Comparison of ENCODE assay signal across 9 cellular contexts in genomic region chr22:22111267-22111751, GRCh38.
A peak's percentile ranks its signal among the peaks of the same experiment; 100 is the strongest.
DNase-seq lines count a peak whose midpoint lies in the region; ATAC-seq, FAIRE-seq and TF ChIP-seq lines count a peak whose summit lies in the region.
"Had no signal": no experiment of that assay in that cellular context is flagged by ENCODE, and none has a peak within 500 bp of the region (broad histone marks: within the 10 kb centered on the region; RNA-seq: fewer than 3 reads in every experiment).

No MANE protein-coding gene starts in this region.

- H3K9ac ChIP-seq in astrocyte (ENCODE audit: low read length) = peak overlapping the region; percentile 46

- H2AFZ ChIP-seq in astrocyte (ENCODE audit: low read depth, low read length) = peak overlapping the region; percentile 33
- H2AFZ ChIP-seq: PC-9 had no signal

- H3K27me3 Mint-ChIP-seq in astrocyte (ENCODE audit: low read depth, unreplicated experiment) = peaks cover 8% of the 10 kb centered on the region

- H3K9me3 ChIP-seq in astrocyte (ENCODE audit: insufficient read depth, low read depth, low read length) = no peaks in the 10 kb centered on the region
- no peaks in the 10 kb centered on the region for H3K9me3 ChIP-seq in small intestine (ENCODE audit: control insufficient read depth, low read depth)

- H3K79me2 ChIP-seq in astrocyte (ENCODE audit: insufficient read depth, low read length) = no peaks in the 10 kb centered on the region

- no peaks in the 10 kb centered on the region for H4K20me1 ChIP-seq in astrocyte (ENCODE audit: insufficient read depth, low read length)

- H3K4me1 Mint-ChIP-seq in astrocyte (ENCODE audit: low read depth, unreplicated experiment) = peaks cover 19% of the 10 kb centered on the region

- no peaks in the 10 kb centered on the region for H3K9me3 Mint-ChIP-seq in astrocyte (ENCODE audit: unreplicated experiment)

- H3K4me3 ChIP-seq in astrocyte (ENCODE audit: insufficient read depth, low read depth, low read length) = no peak overlapping the region
- no peak overlapping the region for H3K4me3 ChIP-seq in small intestine (ENCODE audit: low read depth in 1 of 2, low read length in 2 of 2)
- H3K4me3 ChIP-seq: PC-9 had no signal

- ATAC-seq in GM19438 (IDR thresholded peaks at IDR 0.05; ENCODE audit: low read depth, unreplicated experiment) = peak; percentile 56
- peak; percentile 40 for ATAC-seq in HG03439 (IDR thresholded peaks at IDR 0.05; ENCODE audit: unreplicated experiment)

- peak; percentile 7 for DNase-seq in DMS53 treated with DMSO at 0.1 percent for 48 hours (lab: John Stamatoyannopoulos, UW; ENCODE audit: unreplicated experiment)
- DNase-seq in astrocyte (ENCODE audit: low read depth) = peak; percentile 87
- peak; percentile 24 to 37 for DNase-seq in stimulated activated CD4-positive, alpha-beta T cell treated with anti-CD3 and anti-CD28 coated beads, Interleukin-2, amount 100 ng/mL, for 48 hours
- no peak for DNase-seq in small intestine
- no peak for DNase-seq in DMS79 treated with DMSO at 0.1 percent for 48 hours (lab: John Stamatoyannopoulos, UW)
- DNase-seq in NCI-H524 (lab: John Stamatoyannopoulos, UW) = no peak

- H3K27ac Mint-ChIP-seq in astrocyte (ENCODE audit: unreplicated experiment) = peak overlapping the region; percentile 96

- H3K27me3 ChIP-seq in astrocyte (ENCODE audit: insufficient read depth, low read length) = peaks cover 3% of the 10 kb centered on the region
- no peaks in the 10 kb centered on the region for H3K27me3 ChIP-seq in small intestine (ENCODE audit: control insufficient read depth in 2 of 2, insufficient read depth in 2 of 2, low read length in 2 of 2)

- H3K4me1 ChIP-seq in astrocyte (ENCODE audit: insufficient read depth, low read length) (peaks cover 9% of the 10 kb centered on the region), small intestine (ENCODE audit: control insufficient read depth in 2 of 2, insufficient read depth in 1 of 2, low read depth in 1 of 2, low read length in 1 of 2) (no peaks in the 10 kb centered on the region)

- H3K36me3 Mint-ChIP-seq in astrocyte (ENCODE audit: low read depth, unreplicated experiment) = peaks cover 3% of the 10 kb centered on the region

- FAIRE-seq in astrocyte (lab: Jason Lieb, UNC) = no peak
- FAIRE-seq in small intestine (lab: Jason Lieb, UNC) = no peak

- H3K27ac ChIP-seq in astrocyte (ENCODE audit: low read depth, low read length) (peak overlapping the region; percentile 74), small intestine (ENCODE audit: low read depth in 1 of 2, low read length in 1 of 2) (no peak overlapping the region)
- H3K27ac ChIP-seq: PC-9 had no signal

- WGBS in small intestine, 3 donors = 20 to 44% (median 29%) methylated on average over 4 of the region's 4 CpGs

- H3K4me2 ChIP-seq in astrocyte (ENCODE audit: low read length) = peak overlapping the region; percentile 43
- H3K4me2 ChIP-seq: PC-9 had no signal

- H3K36me3 ChIP-seq in astrocyte (ENCODE audit: insufficient read depth, low read length) (no peaks in the 10 kb centered on the region), small intestine (ENCODE audit: control insufficient read depth in 2 of 2, insufficient read depth in 2 of 2, low read length in 2 of 2) (no peaks in the 10 kb centered on the region)

- no peak for TF ChIP-seq CTCF in astrocyte (IDR thresholded peaks at IDR 0.05; ENCODE audit: insufficient read depth, low read depth, low read length)

- no peak overlapping the region for H3K4me3 Mint-ChIP-seq in astrocyte (ENCODE audit: unreplicated experiment)

Comparison
In these comparisons a context has a peak if more than half of its experiments do, and no peak if none do; other contexts are left out.
1. DNase-seq: peak in DMS53 treated with DMSO at 0.1 percent for 48 hours (single experiment), astrocyte (single experiment) and stimulated activated CD4-positive, alpha-beta T cell treated with anti-CD3 and anti-CD28 coated beads, Interleukin-2, amount 100 ng/mL, for 48 hours (2 of 2); none in small intestine (single experiment), DMS79 treated with DMSO at 0.1 percent for 48 hours (single experiment) and NCI-H524 (0 of 2).